24 cellular contexts compared by ENCODE assay signal in genomic region chr5:147346006-147346561, GRCh38.
A peak's percentile ranks its signal among the peaks of the same experiment; 100 is the strongest.
DNase-seq lines count a peak whose midpoint lies in the region; ATAC-seq and TF ChIP-seq lines count a peak whose summit lies in the region.
"Had no signal": no experiment of that assay in that cellular context is flagged by ENCODE, and none has a peak within 500 bp of the region (broad histone marks: within the 10 kb centered on the region; RNA-seq: fewer than 3 reads in every experiment).

No MANE protein-coding gene starts in this region.

- no peaks in the 10 kb centered on the region for H3K27me3 Mint-ChIP-seq in activated CD8-positive, alpha-beta memory T cell treated with anti-CD3 and anti-CD28 coated beads, Interleukin-2, amount 10 ng/mL, durations not matched to agents 7 days and 5 days
- no peaks in the 10 kb centered on the region for H3K27me3 Mint-ChIP-seq in activated naive CD8-positive, alpha-beta T cell treated with anti-CD3 and anti-CD28 coated beads, Interleukin-2, amount 50 U/mL, for 24 hours
- H3K27me3 Mint-ChIP-seq: activated naive CD8-positive, alpha-beta T cell treated with anti-CD3 and anti-CD28 coated beads for 36 hours had no signal

- TF ChIP-seq POLR2A in upper lobe of left lung (IDR thresholded peaks at IDR 0.05): no peak

- H3K4me1 ChIP-seq in psoas muscle (no peaks in the 10 kb centered on the region), upper lobe of left lung (no peaks in the 10 kb centered on the region)
- H3K4me1 ChIP-seq: BLaER1, stomach had no signal

- CTCF ChIA-PET in activated CD8-positive, alpha-beta memory T cell treated with anti-CD3 and anti-CD28 coated beads, Interleukin-2, amount 10 ng/mL, durations not matched to agents 7 days and 5 days (lab: Charles Lee): no interaction called here

- ATAC-seq in SK-N-SH treated with all-trans-retinoic acid at 6 μM for 48 hours: peak; percentile 49; the same call in 1 of the 3 replicates
- no peak for ATAC-seq in psoas muscle
- ATAC-seq in activated CD8-positive, alpha-beta memory T cell treated with anti-CD3 and anti-CD28 coated beads, Interleukin-2, amount 10 ng/mL, durations not matched to agents 7 days and 5 days: no peak
- no peak for ATAC-seq in activated naive CD8-positive, alpha-beta T cell treated with anti-CD3 and anti-CD28 coated beads, Interleukin-2, amount 50 U/mL, for 24 hours
- no peak for ATAC-seq in upper lobe of left lung (ENCODE audit: low FRiP score in 2 of 2)
- ATAC-seq: body of pancreas, left cardiac atrium had no signal

- DNase-seq in D341Med (ENCODE audit: low spot score) (peak; percentile 29), LHCN-M2 (ENCODE audit: low read depth) (peak; percentile 5), fibroblast of villous mesenchyme (ENCODE audit: low read depth) (no peak), psoas muscle (no peak), upper lobe of left lung (no peak)
- no peak for DNase-seq in activated CD8-positive, alpha-beta memory T cell treated with anti-CD3 and anti-CD28 coated beads, Interleukin-2, amount 10 ng/mL, durations not matched to agents 7 days and 5 days
- DNase-seq in activated naive CD8-positive, alpha-beta T cell treated with anti-CD3 and anti-CD28 coated beads, Interleukin-2, amount 50 U/mL, for 24 hours: no peak
- DNase-seq: activated CD4-positive, CD25-positive, alpha-beta regulatory T cell treated with anti-CD3 and anti-CD28 coated beads, Interleukin-2, amount 50 U/mL, for 72 hours; activated naive CD8-positive, alpha-beta T cell treated with anti-CD3 and anti-CD28 coated beads for 36 hours; body of pancreas; DMS153; left cardiac atrium; NCI-H2029; NCI-H510A treated with DMSO at 0.1 percent for 48 hours; nephron progenitor cell; OCI-M1; posterior cingulate gyrus; small intestine; stimulated activated CD4-positive, alpha-beta T cell treated with anti-CD3 and anti-CD28 coated beads, Interleukin-4, amount 100 ng/mL, for 1 hour; stomach; T-helper 9 cell had no signal

- WGBS in psoas muscle, 3 donors: 79 to 83% (median 82%) methylated on average over 5 of the region's 5 CpGs
- WGBS in upper lobe of left lung, 2 donors: 79 to 87% methylated on average over 5 of the region's 5 CpGs

- peak; percentile 24 for TF ChIP-seq CTCF in fibroblast of villous mesenchyme (IDR thresholded peaks at IDR 0.05; ENCODE audit: insufficient read depth, low read depth, low read length)
- TF ChIP-seq CTCF in psoas muscle (IDR thresholded peaks at IDR 0.05): no peak
- TF ChIP-seq CTCF in upper lobe of left lung (IDR thresholded peaks at IDR 0.05): no peak

- H3K27ac ChIP-seq in psoas muscle (no peak overlapping the region), upper lobe of left lung (no peak overlapping the region)
- H3K27ac ChIP-seq: BLaER1, body of pancreas, SK-N-MC, stomach had no signal

- no peaks in the 10 kb centered on the region for H3K4me1 Mint-ChIP-seq in activated CD8-positive, alpha-beta memory T cell treated with anti-CD3 and anti-CD28 coated beads, Interleukin-2, amount 10 ng/mL, durations not matched to agents 7 days and 5 days
- no peaks in the 10 kb centered on the region for H3K4me1 Mint-ChIP-seq in activated naive CD8-positive, alpha-beta T cell treated with anti-CD3 and anti-CD28 coated beads, Interleukin-2, amount 50 U/mL, for 24 hours
- H3K4me1 Mint-ChIP-seq: activated naive CD8-positive, alpha-beta T cell treated with anti-CD3 and anti-CD28 coated beads for 36 hours had no signal

- H3K27me3 ChIP-seq in psoas muscle (ENCODE audit: insufficient read depth in 3 of 3, low read length in 2 of 3): no peaks in the 10 kb centered on the region
- H3K27me3 ChIP-seq in upper lobe of left lung: no peaks in the 10 kb centered on the region
- H3K27me3 ChIP-seq: BLaER1, body of pancreas, stomach had no signal

- H3K4me3 ChIP-seq in fibroblast of villous mesenchyme (ENCODE audit: low read depth, low read length) (no peak overlapping the region), psoas muscle (no peak overlapping the region), upper lobe of left lung (no peak overlapping the region)
- H3K4me3 ChIP-seq: BLaER1, body of pancreas, SK-N-MC, stomach had no signal

- no peaks in the 10 kb centered on the region for H3K36me3 ChIP-seq in psoas muscle (ENCODE audit: insufficient read depth in 1 of 2, low read depth in 1 of 2)
- no peaks in the 10 kb centered on the region for H3K36me3 ChIP-seq in upper lobe of left lung
- H3K36me3 ChIP-seq: BLaER1, stomach had no signal

- H3K36me3 Mint-ChIP-seq in activated CD8-positive, alpha-beta memory T cell treated with anti-CD3 and anti-CD28 coated beads, Interleukin-2, amount 10 ng/mL, durations not matched to agents 7 days and 5 days: no peaks in the 10 kb centered on the region
- H3K36me3 Mint-ChIP-seq in activated naive CD8-positive, alpha-beta T cell treated with anti-CD3 and anti-CD28 coated beads, Interleukin-2, amount 50 U/mL, for 24 hours (ENCODE audit: low read depth): no peaks in the 10 kb centered on the region
- H3K36me3 Mint-ChIP-seq: activated naive CD8-positive, alpha-beta T cell treated with anti-CD3 and anti-CD28 coated beads for 36 hours had no signal

- no peak for TF ChIP-seq EP300 in upper lobe of left lung (IDR thresholded peaks at IDR 0.05)

- H3K9me3 ChIP-seq in psoas muscle (no peaks in the 10 kb centered on the region), upper lobe of left lung (no peaks in the 10 kb centered on the region)
- H3K9me3 ChIP-seq: BLaER1, body of pancreas, stomach had no signal

- no peak overlapping the region for H3K4me3 Mint-ChIP-seq in activated CD8-positive, alpha-beta memory T cell treated with anti-CD3 and anti-CD28 coated beads, Interleukin-2, amount 10 ng/mL, durations not matched to agents 7 days and 5 days
- H3K4me3 Mint-ChIP-seq in activated naive CD8-positive, alpha-beta T cell treated with anti-CD3 and anti-CD28 coated beads, Interleukin-2, amount 50 U/mL, for 24 hours: no peak overlapping the region
- H3K4me3 Mint-ChIP-seq: activated naive CD8-positive, alpha-beta T cell treated with anti-CD3 and anti-CD28 coated beads for 36 hours; nephron progenitor cell had no signal

- H3K9me3 Mint-ChIP-seq in activated CD8-positive, alpha-beta memory T cell treated with anti-CD3 and anti-CD28 coated beads, Interleukin-2, amount 10 ng/mL, durations not matched to agents 7 days and 5 days (ENCODE audit: low read depth): no peaks in the 10 kb centered on the region
- no peaks in the 10 kb centered on the region for H3K9me3 Mint-ChIP-seq in activated naive CD8-positive, alpha-beta T cell treated with anti-CD3 and anti-CD28 coated beads, Interleukin-2, amount 50 U/mL, for 24 hours
- H3K9me3 Mint-ChIP-seq: activated naive CD8-positive, alpha-beta T cell treated with anti-CD3 and anti-CD28 coated beads for 36 hours; nephron progenitor cell had no signal

- H3K27ac Mint-ChIP-seq in activated CD8-positive, alpha-beta memory T cell treated with anti-CD3 and anti-CD28 coated beads, Interleukin-2, amount 10 ng/mL, durations not matched to agents 7 days and 5 days: no peak overlapping the region
- no peak overlapping the region for H3K27ac Mint-ChIP-seq in activated naive CD8-positive, alpha-beta T cell treated with anti-CD3 and anti-CD28 coated beads, Interleukin-2, amount 50 U/mL, for 24 hours
- H3K27ac Mint-ChIP-seq: activated naive CD8-positive, alpha-beta T cell treated with anti-CD3 and anti-CD28 coated beads for 36 hours; nephron progenitor cell had no signal

- intact Hi-C loops in psoas muscle (cut with DNase I): no loop called here

TF ChIP-seq in SK-N-SH treated with all-trans-retinoic acid at 6 μM for 48 hours, 23 proteins besides CTCF, POLR2A, EP300 and RAD21 (continues in another document):
- TF ChIP-seq ISL1 (CRISPR knock-in tag; IDR thresholded peaks at IDR 0.05): no peak
- no peak for TF ChIP-seq GLIS3 (CRISPR knock-in tag; IDR thresholded peaks at IDR 0.05)
- no peak for TF ChIP-seq ZNF70 (CRISPR knock-in tag; IDR thresholded peaks at IDR 0.05)
- TF ChIP-seq BACH2 (CRISPR knock-in tag; IDR thresholded peaks at IDR 0.05; ENCODE audit: borderline replicate concordance): no peak
- no peak for TF ChIP-seq PPARA (CRISPR knock-in tag; IDR thresholded peaks at IDR 0.05; ENCODE audit: borderline replicate concordance)
- no peak for TF ChIP-seq TSHZ2 (CRISPR knock-in tag; IDR thresholded peaks at IDR 0.05)
- TF ChIP-seq ZFP3 (CRISPR knock-in tag; IDR thresholded peaks at IDR 0.05): no peak
- no peak for TF ChIP-seq CSRNP3 (CRISPR knock-in tag; IDR thresholded peaks at IDR 0.05)
- TF ChIP-seq RARB (CRISPR knock-in tag; IDR thresholded peaks at IDR 0.05): no peak

Comparison
In these comparisons a context has a peak if more than half of its experiments do, and no peak if none do; other contexts are left out.
1. DNase-seq: peak in D341Med (single experiment) and LHCN-M2 (single experiment); none in fibroblast of villous mesenchyme (single experiment), psoas muscle (0 of 2), activated CD8-positive, alpha-beta memory T cell treated with anti-CD3 and anti-CD28 coated beads, Interleukin-2, amount 10 ng/mL, durations not matched to agents 7 days and 5 days (single experiment), activated naive CD8-positive, alpha-beta T cell treated with anti-CD3 and anti-CD28 coated beads, Interleukin-2, amount 50 U/mL, for 24 hours (single experiment) and upper lobe of left lung (0 of 2).